Comparison of ENCODE assay signal across 2 cellular contexts in the genomic region with DNA sequence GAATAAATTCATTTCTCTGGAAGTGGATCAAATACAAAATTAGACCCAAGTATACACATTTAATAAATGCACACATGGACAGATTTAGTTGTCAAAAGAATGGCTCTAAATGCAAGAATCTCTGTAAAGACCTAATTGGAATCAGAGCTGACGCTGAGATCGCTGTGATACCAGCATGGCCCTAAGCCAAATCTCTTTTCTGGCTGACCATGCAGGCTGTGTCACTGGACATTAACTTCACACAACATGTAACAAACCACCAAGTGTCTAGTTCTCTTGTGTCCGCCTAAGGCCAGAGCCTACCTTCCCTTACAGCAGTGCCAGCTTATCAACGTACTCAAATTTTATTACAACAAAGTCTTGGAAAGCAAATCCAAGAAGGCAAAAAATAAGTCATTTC.
TF ChIP-seq lines count a peak whose summit lies in the region.

No MANE protein-coding gene starts in this region.

TF ChIP-seq in SK-N-SH, 30 proteins besides CTCF, POLR2A, EP300 and RAD21 (continued from another document and continues in another):
- TF ChIP-seq SIN3A (IDR thresholded peaks at IDR 0.05; ENCODE audit: borderline replicate concordance, low read depth, low read length) (0 out of 2 replicates have a peak, but pooled peaks have one; percentile 74), MAX (IDR thresholded peaks at IDR 0.05; ENCODE audit: low read depth) (no peak; the same call in 1 of the 2 replicates), NRF1 (IDR thresholded peaks at IDR 0.05; ENCODE audit: low read depth, low read length) (no peak), SMC3 (IDR thresholded peaks at IDR 0.05; ENCODE audit: low read depth, low read length) (peak; percentile 20; the same call in 1 of the 2 replicates), FOXJ3 (CRISPR knock-in tag; IDR thresholded peaks at IDR 0.05) (peak; percentile 71), POLR2AphosphoS5 (IDR thresholded peaks at IDR 0.05; ENCODE audit: low read depth, low read length) (peak; percentile 67; the same call in 1 of the 2 replicates), RXRA (IDR thresholded peaks at IDR 0.05; ENCODE audit: borderline replicate concordance, low read depth) (no peak), NFIC (IDR thresholded peaks at IDR 0.05; ENCODE audit: borderline replicate concordance) (peak; percentile 98), TEAD4 (IDR thresholded peaks at IDR 0.05; ENCODE audit: borderline replicate concordance, insufficient read depth) (peak; percentile 64; the same call in 1 of the 2 replicates), TCF12 (IDR thresholded peaks at IDR 0.05) (peak; percentile 89), CHD2 (IDR thresholded peaks at IDR 0.05; ENCODE audit: low read length, partially characterized antibody) (peak; percentile 71), JUND (IDR thresholded peaks at IDR 0.05) (peak; percentile 40; the same call in 1 of the 2 replicates), RCOR1 (IDR thresholded peaks at IDR 0.05; ENCODE audit: low read length) (peak; percentile 95), YY1 (IDR thresholded peaks at IDR 0.05; ENCODE audit: low read depth) (no peak), MXI1 (IDR thresholded peaks at IDR 0.05; ENCODE audit: low read depth, low read length) (peak; percentile 90), GATA2 (CRISPR knock-in tag; IDR thresholded peaks at IDR 0.05) (peak; percentile 97)
- TF ChIP-seq, protein P1, sequence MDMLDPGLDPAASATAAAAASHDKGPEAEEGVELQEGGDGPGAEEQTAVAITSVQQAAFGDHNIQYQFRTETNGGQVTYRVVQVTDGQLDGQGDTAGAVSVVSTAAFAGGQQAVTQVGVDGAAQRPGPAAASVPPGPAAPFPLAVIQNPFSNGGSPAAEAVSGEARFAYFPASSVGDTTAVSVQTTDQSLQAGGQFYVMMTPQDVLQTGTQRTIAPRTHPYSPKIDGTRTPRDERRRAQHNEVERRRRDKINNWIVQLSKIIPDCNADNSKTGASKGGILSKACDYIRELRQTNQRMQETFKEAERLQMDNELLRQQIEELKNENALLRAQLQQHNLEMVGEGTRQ (IDR thresholded peaks at IDR 0.05; ENCODE audit: borderline replicate concordance, low read depth, low read length) = no peak
- TF ChIP-seq, protein P2, sequence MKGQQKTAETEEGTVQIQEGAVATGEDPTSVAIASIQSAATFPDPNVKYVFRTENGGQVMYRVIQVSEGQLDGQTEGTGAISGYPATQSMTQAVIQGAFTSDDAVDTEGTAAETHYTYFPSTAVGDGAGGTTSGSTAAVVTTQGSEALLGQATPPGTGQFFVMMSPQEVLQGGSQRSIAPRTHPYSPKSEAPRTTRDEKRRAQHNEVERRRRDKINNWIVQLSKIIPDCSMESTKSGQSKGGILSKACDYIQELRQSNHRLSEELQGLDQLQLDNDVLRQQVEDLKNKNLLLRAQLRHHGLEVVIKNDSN (IDR thresholded peaks at IDR 0.05; ENCODE audit: borderline replicate concordance, low read depth) = no peak
- TF ChIP-seq, protein P3, sequence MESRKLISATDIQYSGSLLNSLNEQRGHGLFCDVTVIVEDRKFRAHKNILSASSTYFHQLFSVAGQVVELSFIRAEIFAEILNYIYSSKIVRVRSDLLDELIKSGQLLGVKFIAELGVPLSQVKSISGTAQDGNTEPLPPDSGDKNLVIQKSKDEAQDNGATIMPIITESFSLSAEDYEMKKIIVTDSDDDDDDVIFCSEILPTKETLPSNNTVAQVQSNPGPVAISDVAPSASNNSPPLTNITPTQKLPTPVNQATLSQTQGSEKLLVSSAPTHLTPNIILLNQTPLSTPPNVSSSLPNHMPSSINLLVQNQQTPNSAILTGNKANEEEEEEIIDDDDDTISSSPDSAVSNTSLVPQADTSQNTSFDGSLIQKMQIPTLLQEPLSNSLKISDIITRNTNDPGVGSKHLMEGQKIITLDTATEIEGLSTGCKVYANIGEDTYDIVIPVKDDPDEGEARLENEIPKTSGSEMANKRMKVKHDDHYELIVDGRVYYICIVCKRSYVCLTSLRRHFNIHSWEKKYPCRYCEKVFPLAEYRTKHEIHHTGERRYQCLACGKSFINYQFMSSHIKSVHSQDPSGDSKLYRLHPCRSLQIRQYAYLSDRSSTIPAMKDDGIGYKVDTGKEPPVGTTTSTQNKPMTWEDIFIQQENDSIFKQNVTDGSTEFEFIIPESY (IDR thresholded peaks at IDR 0.05; ENCODE audit: borderline replicate concordance, low read depth) = no peak
- TF ChIP-seq, protein P4, sequence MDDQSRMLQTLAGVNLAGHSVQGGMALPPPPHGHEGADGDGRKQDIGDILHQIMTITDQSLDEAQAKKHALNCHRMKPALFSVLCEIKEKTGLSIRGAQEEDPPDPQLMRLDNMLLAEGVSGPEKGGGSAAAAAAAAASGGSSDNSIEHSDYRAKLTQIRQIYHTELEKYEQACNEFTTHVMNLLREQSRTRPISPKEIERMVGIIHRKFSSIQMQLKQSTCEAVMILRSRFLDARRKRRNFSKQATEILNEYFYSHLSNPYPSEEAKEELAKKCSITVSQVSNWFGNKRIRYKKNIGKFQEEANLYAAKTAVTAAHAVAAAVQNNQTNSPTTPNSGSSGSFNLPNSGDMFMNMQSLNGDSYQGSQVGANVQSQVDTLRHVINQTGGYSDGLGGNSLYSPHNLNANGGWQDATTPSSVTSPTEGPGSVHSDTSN (IDR thresholded peaks at IDR 0.05) = peak; percentile 89
- TF ChIP-seq, protein P5, sequence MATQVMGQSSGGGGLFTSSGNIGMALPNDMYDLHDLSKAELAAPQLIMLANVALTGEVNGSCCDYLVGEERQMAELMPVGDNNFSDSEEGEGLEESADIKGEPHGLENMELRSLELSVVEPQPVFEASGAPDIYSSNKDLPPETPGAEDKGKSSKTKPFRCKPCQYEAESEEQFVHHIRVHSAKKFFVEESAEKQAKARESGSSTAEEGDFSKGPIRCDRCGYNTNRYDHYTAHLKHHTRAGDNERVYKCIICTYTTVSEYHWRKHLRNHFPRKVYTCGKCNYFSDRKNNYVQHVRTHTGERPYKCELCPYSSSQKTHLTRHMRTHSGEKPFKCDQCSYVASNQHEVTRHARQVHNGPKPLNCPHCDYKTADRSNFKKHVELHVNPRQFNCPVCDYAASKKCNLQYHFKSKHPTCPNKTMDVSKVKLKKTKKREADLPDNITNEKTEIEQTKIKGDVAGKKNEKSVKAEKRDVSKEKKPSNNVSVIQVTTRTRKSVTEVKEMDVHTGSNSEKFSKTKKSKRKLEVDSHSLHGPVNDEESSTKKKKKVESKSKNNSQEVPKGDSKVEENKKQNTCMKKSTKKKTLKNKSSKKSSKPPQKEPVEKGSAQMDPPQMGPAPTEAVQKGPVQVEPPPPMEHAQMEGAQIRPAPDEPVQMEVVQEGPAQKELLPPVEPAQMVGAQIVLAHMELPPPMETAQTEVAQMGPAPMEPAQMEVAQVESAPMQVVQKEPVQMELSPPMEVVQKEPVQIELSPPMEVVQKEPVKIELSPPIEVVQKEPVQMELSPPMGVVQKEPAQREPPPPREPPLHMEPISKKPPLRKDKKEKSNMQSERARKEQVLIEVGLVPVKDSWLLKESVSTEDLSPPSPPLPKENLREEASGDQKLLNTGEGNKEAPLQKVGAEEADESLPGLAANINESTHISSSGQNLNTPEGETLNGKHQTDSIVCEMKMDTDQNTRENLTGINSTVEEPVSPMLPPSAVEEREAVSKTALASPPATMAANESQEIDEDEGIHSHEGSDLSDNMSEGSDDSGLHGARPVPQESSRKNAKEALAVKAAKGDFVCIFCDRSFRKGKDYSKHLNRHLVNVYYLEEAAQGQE (IDR thresholded peaks at IDR 0.05; ENCODE audit: low read depth, low read length) = no peak

TF ChIP-seq in endothelial cell of umbilical vein, 7 proteins besides CTCF, POLR2A, EP300 and RAD21:
- no peak for TF ChIP-seq FOS (IDR thresholded peaks at IDR 0.05; ENCODE audit: borderline replicate concordance, insufficient read depth, low read length)
- no peak for TF ChIP-seq POLR2AphosphoS5 (IDR thresholded peaks at IDR 0.05; ENCODE audit: insufficient read depth, low read depth, low read length)
- TF ChIP-seq GATA2 (IDR thresholded peaks at IDR 0.05; ENCODE audit: insufficient read depth, insufficient read length, low read depth, low read length) = peak; percentile 12
- no peak for TF ChIP-seq MAX (IDR thresholded peaks at IDR 0.05; ENCODE audit: insufficient read depth, insufficient read length)
- TF ChIP-seq MYC (IDR thresholded peaks at IDR 0.05; ENCODE audit: low read depth, low read length) = no peak
- TF ChIP-seq EZH2 (IDR thresholded peaks at IDR 0.05; ENCODE audit: borderline replicate concordance, low read depth, low read length, severe bottlenecking) = no peak
